ENCODE assay signal across 8 cellular contexts in the genomic region with DNA sequence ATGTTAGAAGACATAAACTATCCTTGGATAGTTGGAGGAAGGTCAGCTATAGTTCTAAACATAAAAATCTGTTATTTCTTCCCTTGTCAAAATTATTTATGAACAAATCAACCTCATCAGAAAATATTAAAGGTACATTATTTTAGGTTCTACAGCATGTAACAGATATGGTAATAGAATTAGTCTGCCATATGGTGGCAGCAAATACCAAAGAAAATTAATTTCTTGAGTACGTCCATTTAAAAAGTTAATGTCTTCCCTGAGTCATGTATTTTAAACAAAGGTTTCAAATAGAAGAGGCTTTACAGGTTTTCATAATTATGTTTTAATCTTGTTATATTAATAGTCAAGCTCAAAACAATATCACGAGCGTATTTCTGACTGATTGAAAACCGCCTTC. TPM values are rescaled to one million over a fixed set of nuclear protein-coding genes. Genes with fewer than 3 reads are reported as not detected.
DNase-seq lines count a peak whose midpoint lies in the region; ATAC-seq and TF ChIP-seq lines count a peak whose summit lies in the region.

No MANE protein-coding gene starts in this region.

- no peak overlapping the region for H3K4me3 Mint-ChIP-seq in T-cell

- H3K27me3 ChIP-seq in SU-DHL-6 (ENCODE audit: low read length) (no peaks in the 10 kb centered on the region), upper lobe of right lung (no peaks in the 10 kb centered on the region)

- H3K9ac ChIP-seq in SU-DHL-6 (ENCODE audit: low read length) = no peak overlapping the region

- peak; percentile 38 for TF ChIP-seq CTCF in SU-DHL-6 (IDR thresholded peaks at IDR 0.05; ENCODE audit: insufficient read depth, low read length, poor library complexity, severe bottlenecking)
- TF ChIP-seq CTCF in upper lobe of right lung (IDR thresholded peaks at IDR 0.05) = peak; percentile 53

- H3K4me3 ChIP-seq in SU-DHL-6 (ENCODE audit: insufficient read depth, low read length, poor library complexity, severe bottlenecking) (no peak overlapping the region), upper lobe of right lung (no peak overlapping the region)

- no peak overlapping the region for H2AFZ ChIP-seq in SU-DHL-6 (ENCODE audit: low read depth, low read length, severe bottlenecking)

- H3K9me3 Mint-ChIP-seq in T-cell = no peaks in the 10 kb centered on the region

- H4K20me1 ChIP-seq in SU-DHL-6 (ENCODE audit: low read depth, low read length) = peaks cover 60% of the 10 kb centered on the region

- no peak overlapping the region for H3K27ac ChIP-seq in SU-DHL-6 (ENCODE audit: low read depth, low read length)
- no peak overlapping the region for H3K27ac ChIP-seq in upper lobe of right lung

- peaks cover 88% of the 10 kb centered on the region for H3K79me2 ChIP-seq in SU-DHL-6 (ENCODE audit: insufficient read depth, low read length)

- ATAC-seq in GM18909 (IDR thresholded peaks at IDR 0.05; ENCODE audit: poor library complexity, unreplicated experiment) (peak; percentile 41), left cardiac atrium (peak; percentile 42 to 55), upper lobe of right lung (peak; percentile 53), HG03521 (IDR thresholded peaks at IDR 0.05; ENCODE audit: unreplicated experiment) (no peak), T-cell (replicated peaks in 1 of 4) (no peak)

- H3K9me3 ChIP-seq in SU-DHL-6 (ENCODE audit: insufficient read depth, low read length) (no peaks in the 10 kb centered on the region), upper lobe of right lung (no peaks in the 10 kb centered on the region)

- H3K4me1 ChIP-seq in upper lobe of right lung = peaks cover 8% of the 10 kb centered on the region

- no peaks in the 10 kb centered on the region for H3K27me3 Mint-ChIP-seq in T-cell

- CTCF ChIA-PET in T-cell (lab: Charles Lee) = interaction anchor here in 1 of 2 donors (0.6 to 1.4 kb wide), 5 partner anchors 185 to 610 kb away, joined by 3 to 8 read pairs (median 4); a partner anchor contains a TSS

- DNase-seq in AG08396 (ENCODE audit: low spot score) (peak; percentile 15), left cardiac atrium (no peak), upper lobe of right lung (no peak), SKM-1 (lab: John Stamatoyannopoulos, UW; ENCODE audit: unreplicated experiment) (no peak), T-cell (no peak)

- no peak overlapping the region for H3K27ac Mint-ChIP-seq in T-cell

- no peaks in the 10 kb centered on the region for H3K36me3 ChIP-seq in SU-DHL-6 (ENCODE audit: low read length)
- H3K36me3 ChIP-seq in upper lobe of right lung = no peaks in the 10 kb centered on the region

- H3K4me2 ChIP-seq in SU-DHL-6 (ENCODE audit: low read depth, low read length, poor library complexity, severe bottlenecking) = no peak overlapping the region

- POLR2A ChIA-PET in T-cell (lab: Charles Lee) = interaction anchor here in 1 of 2 donors (0.5 kb wide), 1 partner anchor 48 kb away, joined by 3 read pairs; no protein-coding TSS in a partner anchor

- peaks cover 41 to 49% (median 42%) of the 10 kb centered on the region in 3 donors for H3K4me1 Mint-ChIP-seq in T-cell

- peaks cover 9% of the 10 kb centered on the region; the same call in 1 of the 2 replicates for H3F3A ChIP-seq in SU-DHL-6 (ENCODE audit: insufficient read depth)

- intact Hi-C loops in left cardiac atrium (cut with DNase I) = loop anchor here (5.0 to 10.0 kb wide), 3 partner anchors 232 to 432 kb away; a partner anchor contains a TSS
- intact Hi-C loops in upper lobe of right lung (cut with DNase I) = loop anchor here (10.0 kb wide), 1 partner anchor 191 kb away; no protein-coding TSS in a partner anchor

- H3K36me3 Mint-ChIP-seq in T-cell = no peaks in the 10 kb centered on the region

- H3K9me2 ChIP-seq in SU-DHL-6 (replicated peaks; ENCODE audit: insufficient read depth, low read length) = no peaks in the 10 kb centered on the region

RNA-seq across cellular contexts. Expression of a gene that starts 17.9 kb away (rescaled TPM):
- 10 to 100 TPM; 11.1 to 13.0 TPM for total RNA-seq in left cardiac atrium
- 50.3 TPM for total RNA-seq in upper lobe of right lung
- total RNA-seq in T-cell = 10 to 100 TPM; 30.1 to 67.6 (median 39.0) TPM

Comparison
In these comparisons a context has a peak if more than half of its experiments do, and no peak if none do; other contexts are left out.
1. ATAC-seq: peak in GM18909 (single experiment), left cardiac atrium (2 of 2) and upper lobe of right lung (single experiment); none in HG03521 (single experiment) and T-cell (0 of 4).